In the genomic region with DNA sequence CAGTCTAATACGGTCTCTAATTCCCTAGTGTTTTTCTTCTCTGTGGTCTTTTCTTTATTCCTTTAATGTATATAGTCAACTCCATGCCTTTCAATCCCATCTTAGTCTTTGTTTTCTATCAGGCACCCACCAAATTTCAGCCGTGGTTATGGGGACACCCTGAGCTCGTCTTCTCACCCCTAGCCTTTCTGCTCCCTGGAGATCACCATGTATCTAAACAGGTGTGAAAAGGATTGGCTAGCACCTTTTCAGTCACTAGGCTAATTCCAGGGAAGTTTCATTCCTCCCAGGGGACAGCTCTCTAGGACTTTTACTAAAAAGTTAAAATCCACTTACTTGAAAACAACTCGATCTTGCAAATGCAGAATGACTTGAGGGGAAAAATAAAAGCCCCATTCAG, we compare ENCODE assay signal across 1 cellular context.
TF ChIP-seq lines count a peak whose summit lies in the region.

No MANE protein-coding gene starts in this region.

TF ChIP-seq in GM23338, 12 proteins besides CTCF, POLR2A, EP300 and RAD21 (continued from another document):
- TF ChIP-seq, protein P1, sequence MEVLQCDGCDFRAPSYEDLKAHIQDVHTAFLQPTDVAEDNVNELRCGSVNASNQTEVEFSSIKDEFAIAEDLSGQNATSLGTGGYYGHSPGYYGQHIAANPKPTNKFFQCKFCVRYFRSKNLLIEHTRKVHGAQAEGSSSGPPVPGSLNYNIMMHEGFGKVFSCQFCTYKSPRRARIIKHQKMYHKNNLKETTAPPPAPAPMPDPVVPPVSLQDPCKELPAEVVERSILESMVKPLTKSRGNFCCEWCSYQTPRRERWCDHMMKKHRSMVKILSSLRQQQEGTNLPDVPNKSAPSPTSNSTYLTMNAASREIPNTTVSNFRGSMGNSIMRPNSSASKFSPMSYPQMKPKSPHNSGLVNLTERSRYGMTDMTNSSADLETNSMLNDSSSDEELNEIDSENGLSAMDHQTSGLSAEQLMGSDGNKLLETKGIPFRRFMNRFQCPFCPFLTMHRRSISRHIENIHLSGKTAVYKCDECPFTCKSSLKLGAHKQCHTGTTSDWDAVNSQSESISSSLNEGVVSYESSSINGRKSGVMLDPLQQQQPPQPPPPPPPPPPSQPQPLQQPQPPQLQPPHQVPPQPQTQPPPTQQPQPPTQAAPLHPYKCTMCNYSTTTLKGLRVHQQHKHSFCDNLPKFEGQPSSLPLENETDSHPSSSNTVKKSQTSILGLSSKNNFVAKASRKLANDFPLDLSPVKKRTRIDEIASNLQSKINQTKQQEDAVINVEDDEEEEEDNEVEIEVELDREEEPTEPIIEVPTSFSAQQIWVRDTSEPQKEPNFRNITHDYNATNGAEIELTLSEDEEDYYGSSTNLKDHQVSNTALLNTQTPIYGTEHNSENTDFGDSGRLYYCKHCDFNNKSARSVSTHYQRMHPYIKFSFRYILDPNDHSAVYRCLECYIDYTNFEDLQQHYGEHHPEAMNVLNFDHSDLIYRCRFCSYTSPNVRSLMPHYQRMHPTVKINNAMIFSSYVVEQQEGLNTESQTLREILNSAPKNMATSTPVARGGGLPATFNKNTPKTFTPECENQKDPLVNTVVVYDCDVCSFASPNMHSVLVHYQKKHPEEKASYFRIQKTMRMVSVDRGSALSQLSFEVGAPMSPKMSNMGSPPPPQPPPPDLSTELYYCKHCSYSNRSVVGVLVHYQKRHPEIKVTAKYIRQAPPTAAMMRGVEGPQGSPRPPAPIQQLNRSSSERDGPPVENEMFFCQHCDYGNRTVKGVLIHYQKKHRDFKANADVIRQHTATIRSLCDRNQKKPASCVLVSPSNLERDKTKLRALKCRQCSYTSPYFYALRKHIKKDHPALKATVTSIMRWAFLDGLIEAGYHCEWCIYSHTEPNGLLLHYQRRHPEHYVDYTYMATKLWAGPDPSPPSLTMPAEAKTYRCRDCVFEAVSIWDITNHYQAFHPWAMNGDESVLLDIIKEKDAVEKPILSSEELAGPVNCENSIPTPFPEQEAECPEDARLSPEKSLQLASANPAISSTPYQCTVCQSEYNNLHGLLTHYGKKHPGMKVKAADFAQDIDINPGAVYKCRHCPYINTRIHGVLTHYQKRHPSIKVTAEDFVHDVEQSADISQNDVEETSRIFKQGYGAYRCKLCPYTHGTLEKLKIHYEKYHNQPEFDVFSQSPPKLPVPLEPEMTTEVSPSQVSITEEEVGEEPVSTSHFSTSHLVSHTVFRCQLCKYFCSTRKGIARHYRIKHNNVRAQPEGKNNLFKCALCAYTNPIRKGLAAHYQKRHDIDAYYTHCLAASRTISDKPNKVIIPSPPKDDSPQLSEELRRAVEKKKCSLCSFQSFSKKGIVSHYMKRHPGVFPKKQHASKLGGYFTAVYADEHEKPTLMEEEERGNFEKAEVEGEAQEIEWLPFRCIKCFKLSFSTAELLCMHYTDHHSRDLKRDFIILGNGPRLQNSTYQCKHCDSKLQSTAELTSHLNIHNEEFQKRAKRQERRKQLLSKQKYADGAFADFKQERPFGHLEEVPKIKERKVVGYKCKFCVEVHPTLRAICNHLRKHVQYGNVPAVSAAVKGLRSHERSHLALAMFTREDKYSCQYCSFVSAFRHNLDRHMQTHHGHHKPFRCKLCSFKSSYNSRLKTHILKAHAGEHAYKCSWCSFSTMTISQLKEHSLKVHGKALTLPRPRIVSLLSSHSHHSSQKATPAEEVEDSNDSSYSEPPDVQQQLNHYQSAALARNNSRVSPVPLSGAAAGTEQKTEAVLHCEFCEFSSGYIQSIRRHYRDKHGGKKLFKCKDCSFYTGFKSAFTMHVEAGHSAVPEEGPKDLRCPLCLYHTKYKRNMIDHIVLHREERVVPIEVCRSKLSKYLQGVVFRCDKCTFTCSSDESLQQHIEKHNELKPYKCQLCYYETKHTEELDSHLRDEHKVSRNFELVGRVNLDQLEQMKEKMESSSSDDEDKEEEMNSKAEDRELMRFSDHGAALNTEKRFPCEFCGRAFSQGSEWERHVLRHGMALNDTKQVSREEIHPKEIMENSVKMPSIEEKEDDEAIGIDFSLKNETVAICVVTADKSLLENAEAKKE (CRISPR knock-in tag; IDR thresholded peaks at IDR 0.05) = no peak
TF ChIP-seq in GM23338: peak in this region for 0.
